In the genomic region with DNA sequence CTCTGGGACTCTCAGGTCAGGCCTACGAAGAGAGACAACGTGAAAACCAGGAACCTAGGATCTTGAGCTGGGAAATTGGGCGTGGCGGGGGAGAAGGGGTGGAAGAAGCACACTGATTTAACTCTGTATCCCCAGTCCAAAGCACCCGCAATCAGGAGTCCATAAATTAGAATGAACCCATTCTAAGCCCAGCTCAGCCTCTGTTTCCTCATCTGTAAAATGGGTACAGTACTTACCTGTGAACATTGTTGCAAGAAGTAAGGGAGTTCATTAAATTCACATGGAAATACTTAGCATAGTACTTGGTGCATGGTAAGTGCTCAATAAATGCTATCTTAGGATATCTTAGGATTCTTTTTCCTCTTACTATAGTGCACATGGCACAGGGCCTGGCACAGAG, we compare ENCODE assay signal across 18 cellular contexts.
A peak's percentile ranks its signal among the peaks of the same experiment; 100 is the strongest.
DNase-seq lines count a peak whose midpoint lies in the region; ATAC-seq and TF ChIP-seq lines count a peak whose summit lies in the region.
"Had no signal": no experiment of that assay in that cellular context is flagged by ENCODE, and none has a peak within 500 bp of the region (broad histone marks: within the 10 kb centered on the region; RNA-seq: fewer than 3 reads in every experiment).

No MANE protein-coding gene starts in this region.

- CTCF ChIA-PET in CD8-positive, alpha-beta T cell (lab: Charles Lee), result no interaction called here

- no peak overlapping the region for H3K27ac ChIP-seq in CD8-positive, alpha-beta T cell (ENCODE audit: low read depth, low read length)
- peak overlapping the region; percentile 74 for H3K27ac ChIP-seq in hepatocyte

- TF ChIP-seq CTCF in CD14-positive monocyte (IDR thresholded peaks at IDR 0.05), result no peak
- TF ChIP-seq CTCF in CD8-positive, alpha-beta T cell (IDR thresholded peaks at IDR 0.05), result no peak
- no peak for TF ChIP-seq CTCF in hepatocyte (IDR thresholded peaks at IDR 0.05; ENCODE audit: poor library complexity)

- H3K4me1 Mint-ChIP-seq in CD14-positive monocyte, result peaks cover 58% of the 10 kb centered on the region
- H3K4me1 Mint-ChIP-seq in CD8-positive, alpha-beta T cell (ENCODE audit: low read depth), result peaks cover 55% of the 10 kb centered on the region
- peaks cover 29% of the 10 kb centered on the region for H3K4me1 Mint-ChIP-seq in T-helper 17 cell

- H3K36me3 Mint-ChIP-seq in CD14-positive monocyte (no peaks in the 10 kb centered on the region), T-helper 17 cell (ENCODE audit: low read depth) (no peaks in the 10 kb centered on the region)
- no peaks in the 10 kb centered on the region for H3K36me3 Mint-ChIP-seq in CD8-positive, alpha-beta T cell
- H3K36me3 Mint-ChIP-seq: mesothelial cell of epicardium; natural killer cell treated with Interleukin-12 subunit alpha and Interleukin-12 subunit beta and Interleukin-15 and Interleukin-18, amount 100 ng/mL, for 72 hours had no signal

- H3K9me3 ChIP-seq in CD8-positive, alpha-beta T cell (ENCODE audit: low read length), result no peaks in the 10 kb centered on the region
- H3K9me3 ChIP-seq in T-helper 17 cell (ENCODE audit: control insufficient read depth, low read length, poor library complexity, severe bottlenecking), result no peaks in the 10 kb centered on the region
- H3K9me3 ChIP-seq in hepatocyte (ENCODE audit: low read depth), result no peaks in the 10 kb centered on the region
- H3K9me3 ChIP-seq: tibial nerve had no signal

- no peak overlapping the region for H3K4me2 ChIP-seq in hepatocyte

- H3K36me3 ChIP-seq in CD8-positive, alpha-beta T cell (ENCODE audit: insufficient read depth, low read length), result no peaks in the 10 kb centered on the region
- no peaks in the 10 kb centered on the region for H3K36me3 ChIP-seq in hepatocyte (replicated peaks; ENCODE audit: insufficient read depth, low read depth)
- H3K36me3 ChIP-seq: tibial nerve had no signal

- H3K9me3 Mint-ChIP-seq in CD14-positive monocyte, result peaks cover 0 to 12% (median 4%) of the 10 kb centered on the region in 7 donors
- no peaks in the 10 kb centered on the region for H3K9me3 Mint-ChIP-seq in CD8-positive, alpha-beta T cell
- H3K9me3 Mint-ChIP-seq: endodermal cell had no signal

- H3K27ac Mint-ChIP-seq in CD14-positive monocyte, result peak overlapping the region in 5 of 7 donors; percentile 61 to 92 (median 72)
- H3K27ac Mint-ChIP-seq in CD8-positive, alpha-beta T cell, result peak overlapping the region; percentile 94
- H3K27ac Mint-ChIP-seq in T-helper 17 cell, result peak overlapping the region; percentile 95

- H2AFZ ChIP-seq in hepatocyte, result no peak overlapping the region

- WGBS in hepatocyte (ENCODE audit: low lambda C conversion rate, missing lambda C conversion rate), result 95% methylated on average over 5 of the region's 5 CpGs

- POLR2A ChIA-PET in CD8-positive, alpha-beta T cell (lab: Charles Lee), result no interaction called here

- H3K9me2 ChIP-seq in hepatocyte (replicated peaks; ENCODE audit: insufficient read depth), result no peaks in the 10 kb centered on the region

- H4K20me1 ChIP-seq in hepatocyte (ENCODE audit: insufficient read depth, poor library complexity, severe bottlenecking), result no peaks in the 10 kb centered on the region

- intact Hi-C loops in CD14-positive monocyte (cut with micrococcal nuclease), result no loop called here
- intact Hi-C loops in CD8-positive, alpha-beta T cell (cut with DNase I, micrococcal nuclease), result loop anchor here (5.0 to 10.0 kb wide), 4 partner anchors 81 to 956 kb away; no protein-coding TSS in a partner anchor

- H3K79me2 ChIP-seq in hepatocyte, result no peaks in the 10 kb centered on the region

- DNase-seq in CD14-positive monocyte (ENCODE audit: low spot score) (no peak), T-helper 17 cell (no peak), hepatocyte (ENCODE audit: low spot score) (no peak), LoVo (ENCODE audit: low spot score) (no peak), NCI-H510A (lab: John Stamatoyannopoulos, UW) (no peak)
- no peak for DNase-seq in CD8-positive, alpha-beta T cell
- DNase-seq: activated naive CD4-positive, alpha-beta T cell treated with anti-CD3 and anti-CD28 coated beads for 36 hours; endodermal cell; left colon; NCI-H1436; NCI-H526; posterior cingulate gyrus; stimulated activated naive CD4-positive, alpha-beta T cell treated with Interleukin-2 at 50 U/mL for 16 hours had no signal

- H3K4me3 ChIP-seq in CD8-positive, alpha-beta T cell (ENCODE audit: low read depth, low read length), result no peak overlapping the region
- no peak overlapping the region for H3K4me3 ChIP-seq in hepatocyte
- H3K4me3 ChIP-seq: tibial nerve had no signal

- H3K4me3 Mint-ChIP-seq in CD14-positive monocyte, result no peak overlapping the region
- H3K4me3 Mint-ChIP-seq in CD8-positive, alpha-beta T cell, result no peak overlapping the region
- H3K4me3 Mint-ChIP-seq in T-helper 17 cell, result peak overlapping the region; percentile 21
- H3K4me3 Mint-ChIP-seq: activated naive CD4-positive, alpha-beta T cell treated with anti-CD3 and anti-CD28 coated beads for 36 hours; endodermal cell; mesothelial cell of epicardium had no signal

- H3K27me3 ChIP-seq in CD8-positive, alpha-beta T cell (ENCODE audit: insufficient read depth, low read length), result no peaks in the 10 kb centered on the region
- no peaks in the 10 kb centered on the region for H3K27me3 ChIP-seq in hepatocyte

- ATAC-seq in CD8-positive, alpha-beta T cell, result no peak
- ATAC-seq in T-helper 17 cell (no peak), HG03097 (IDR thresholded peaks at IDR 0.05; ENCODE audit: low FRiP score, unreplicated experiment) (no peak)
- ATAC-seq: HCT116; left colon; natural killer cell treated with Interleukin-12 subunit alpha and Interleukin-12 subunit beta and Interleukin-15 and Interleukin-18, amount 100 ng/mL, for 72 hours had no signal

- peaks cover 36% of the 10 kb centered on the region for H3K4me1 ChIP-seq in CD8-positive, alpha-beta T cell (ENCODE audit: insufficient read depth, low read length)
- H3K4me1 ChIP-seq in hepatocyte (ENCODE audit: insufficient read depth), result peaks cover 36% of the 10 kb centered on the region

- H3K27me3 Mint-ChIP-seq in CD14-positive monocyte (ENCODE audit: low read depth in 3 of 3) (peaks cover 0 to 24% (median 1%) of the 10 kb centered on the region in 3 donors), T-helper 17 cell (no peaks in the 10 kb centered on the region)
- no peaks in the 10 kb centered on the region for H3K27me3 Mint-ChIP-seq in CD8-positive, alpha-beta T cell (ENCODE audit: low read depth)

Comparison
In these comparisons a context has a peak if more than half of its experiments do, and no peak if none do; other contexts are left out.
1. intact Hi-C loops: an anchor here in CD8-positive, alpha-beta T cell (5.0 to 10.0 kb wide); none called in CD14-positive monocyte.